Comparison of ENCODE assay signal across 8 cellular contexts in genomic region chr18:76349067-76349715, GRCh38.
DNase-seq lines count a peak whose midpoint lies in the region; ATAC-seq and TF ChIP-seq lines count a peak whose summit lies in the region.

No MANE protein-coding gene starts in this region.

- POLR2A ChIA-PET in naive thymus-derived CD4-positive, alpha-beta T cell (lab: Charles Lee): no interaction called here

- peaks cover 0 to 14% (median 4%) of the 10 kb centered on the region in 11 donors for H3K9me3 Mint-ChIP-seq in naive thymus-derived CD4-positive, alpha-beta T cell

- ATAC-seq in GM19023 (IDR thresholded peaks at IDR 0.05; ENCODE audit: unreplicated experiment): peak; percentile 59
- ATAC-seq in naive thymus-derived CD4-positive, alpha-beta T cell: peak; percentile 68

- CTCF ChIA-PET in naive thymus-derived CD4-positive, alpha-beta T cell (lab: Charles Lee): no interaction called here

- H3K9me3 ChIP-seq in naive thymus-derived CD4-positive, alpha-beta T cell (ENCODE audit: control insufficient read depth in 2 of 3, low read length in 3 of 3): no peaks in the 10 kb centered on the region

- H3K27ac ChIP-seq in naive thymus-derived CD4-positive, alpha-beta T cell (ENCODE audit: low read depth, low read length): no peak overlapping the region

- peak overlapping the region in 2 of 9 donors; percentile 5 to 39 for H3K27ac Mint-ChIP-seq in naive thymus-derived CD4-positive, alpha-beta T cell

- H3K27me3 ChIP-seq in naive thymus-derived CD4-positive, alpha-beta T cell (ENCODE audit: control insufficient read depth in 2 of 2, insufficient read depth in 2 of 2, low read length in 2 of 2): no peaks in the 10 kb centered on the region

- intact Hi-C loops in naive thymus-derived CD4-positive, alpha-beta T cell (cut with micrococcal nuclease): loop anchor here (1.0 to 10.0 kb wide), 7 partner anchors 464 to 1994 kb away; no protein-coding TSS in a partner anchor

- H3K4me1 Mint-ChIP-seq in naive thymus-derived CD4-positive, alpha-beta T cell: peaks cover 4 to 9% (median 7%) of the 10 kb centered on the region in 7 donors

- H3K4me3 ChIP-seq in epithelial cell of proximal tubule (ENCODE audit: low read depth, low read length): peak overlapping the region; percentile 29
- H3K4me3 ChIP-seq in naive thymus-derived CD4-positive, alpha-beta T cell (ENCODE audit: low read length): no peak overlapping the region

- peak; percentile 90 for TF ChIP-seq CTCF in epithelial cell of proximal tubule (conservative IDR thresholded peaks at IDR 0.05; ENCODE audit: low read depth, low read length)

- DNase-seq in AG20443 (ENCODE audit: low spot score) (peak; percentile 69), HUDEP-2 (lab: John Stamatoyannopoulos, UW; ENCODE audit: unreplicated experiment in 76 of 76) (peak in 56 of 76 experiments; percentile 3 to 80 (median 35)), NOMO-1 (lab: John Stamatoyannopoulos, UW; ENCODE audit: unreplicated experiment in 2 of 2) (peak; percentile 12 to 68), epithelial cell of proximal tubule (ENCODE audit: low read depth) (no peak)
- DNase-seq in activated CD8-positive, alpha-beta memory T cell treated with anti-CD3 and anti-CD28 coated beads, Interleukin-2, amount 50 U/mL, for 24 hours (ENCODE audit: extremely low read depth): peak; percentile 27
- DNase-seq in naive thymus-derived CD4-positive, alpha-beta T cell: peak in 8 of 9 donors; percentile 42 to 70 (median 60)
- DNase-seq in stimulated activated naive CD4-positive, alpha-beta T cell (lab: John Stamatoyannopoulos, UW): peak; percentile 31 to 70 (median 50)

- no peaks in the 10 kb centered on the region for H3K36me3 ChIP-seq in naive thymus-derived CD4-positive, alpha-beta T cell (ENCODE audit: control insufficient read depth in 2 of 3, insufficient read depth in 3 of 3, low read length in 3 of 3)

- H3K27me3 Mint-ChIP-seq in naive thymus-derived CD4-positive, alpha-beta T cell: peaks cover 0 to 9% (median 0%) of the 10 kb centered on the region in 5 donors

- H3K4me3 Mint-ChIP-seq in naive thymus-derived CD4-positive, alpha-beta T cell: peak overlapping the region in 5 of 10 donors; percentile 4 to 49 (median 12)

- peaks cover 0 to 3% of the 10 kb centered on the region in 2 donors for H3K4me1 ChIP-seq in naive thymus-derived CD4-positive, alpha-beta T cell (ENCODE audit: control insufficient read depth in 2 of 2, insufficient read depth in 2 of 2, low read length in 2 of 2)

- H3K36me3 Mint-ChIP-seq in naive thymus-derived CD4-positive, alpha-beta T cell: peaks cover 0 to 8% (median 1%) of the 10 kb centered on the region in 5 donors
